8 cellular contexts compared by ENCODE assay signal in the genomic region with DNA sequence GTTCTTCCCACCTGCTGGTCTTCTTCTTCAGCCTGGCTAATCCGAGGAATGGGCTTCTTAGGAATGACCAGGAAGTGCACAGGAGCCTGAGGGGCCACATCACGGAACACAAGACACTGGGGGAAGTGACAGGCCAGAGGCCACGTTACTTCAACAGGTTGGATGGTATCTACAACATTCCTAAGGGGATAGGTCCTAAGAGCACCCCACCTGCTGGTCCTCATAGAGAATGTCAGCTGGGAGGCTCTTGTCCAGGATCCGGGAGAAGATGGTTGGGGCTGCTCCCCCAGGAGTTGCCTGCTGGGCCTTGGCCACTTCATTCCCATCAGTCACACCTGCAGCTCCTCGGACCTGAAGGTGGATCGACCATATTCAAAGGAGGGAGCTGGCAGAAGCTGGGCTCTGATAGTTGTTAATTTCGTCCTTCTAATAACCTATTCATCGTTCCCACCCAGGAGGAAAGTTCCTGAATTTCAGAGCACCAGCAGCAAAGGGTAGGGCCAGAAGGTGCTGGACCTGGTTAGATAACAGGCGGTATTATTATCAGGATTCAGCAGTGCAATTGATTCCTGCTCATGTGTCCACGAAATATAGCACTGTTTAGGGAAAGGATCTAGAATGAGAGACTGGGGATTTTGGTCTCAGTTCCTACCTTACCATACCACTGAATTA. TPM values are rescaled to one million over a fixed set of nuclear protein-coding genes. Genes with fewer than 3 reads are reported as not detected.
DNase-seq lines count a peak whose midpoint lies in the region; ATAC-seq and TF ChIP-seq lines count a peak whose summit lies in the region.

No MANE protein-coding gene starts in this region.

- peak overlapping the region; percentile 89 for H3K4me2 ChIP-seq in HCT116 (ENCODE audit: low read length)

- no peak overlapping the region for H2AFZ ChIP-seq in HCT116 (ENCODE audit: low read depth, low read length, poor library complexity, severe bottlenecking)

- RAD21 ChIA-PET in HCT116 (lab: Charles Lee; ENCODE audit: low non-redundant PET in 1 of 2, low total read pairs in 2 of 2, uncharacterized antibody in 2 of 2, unreplicated experiment in 2 of 2) = no interaction called here

- TF ChIP-seq CTCF in BJ (IDR thresholded peaks at IDR 0.05; ENCODE audit: insufficient read depth, low read depth, low read length) (peak; percentile 37), HCT116 (IDR thresholded peaks at IDR 0.05 in 2 of 3, conservative IDR thresholded peaks at IDR 0.05 in 1 of 3; ENCODE audit: borderline replicate concordance in 1 of 3, insufficient read depth in 1 of 3, low read depth in 2 of 3, low read length in 2 of 3) (peak; percentile 40 to 70 (median 59); a peak in 5 of 6 replicates), thyroid gland (IDR thresholded peaks at IDR 0.05) (no peak)

- H3K9me3 ChIP-seq in HCT116 (ENCODE audit: control insufficient read depth in 1 of 2, insufficient read depth in 1 of 2, low read depth in 1 of 2, low read length in 2 of 2) (no peaks in the 10 kb centered on the region), thyroid gland (no peaks in the 10 kb centered on the region)

- H3K27ac Mint-ChIP-seq in activated T-helper 17 cell treated with anti-CD3 and anti-CD28 coated beads, Interleukin-2, amount 50 U/mL, for 72 hours = peak overlapping the region; percentile 88

- TSS peak; percentile 80 for BruUV-seq in HCT116 (replicated peaks; lab: Mats Ljungman, UMichigan)

- H3K27me3 ChIP-seq in BJ (ENCODE audit: control insufficient read depth, insufficient read depth, low read length) (peaks cover 2% of the 10 kb centered on the region; the same call in 1 of the 2 replicates), HCT116 (ENCODE audit: insufficient read depth, low read length) (no peaks in the 10 kb centered on the region), thyroid gland (no peaks in the 10 kb centered on the region)

- 78 to 85% methylated on average over 6 to 10 of the region's 10 CpGs for WGBS in thyroid gland, 2 donors

- no peaks in the 10 kb centered on the region for H3K79me2 ChIP-seq in HCT116 (ENCODE audit: insufficient read depth, low read length)

- POLR2A ChIA-PET in BJ (lab: Charles Lee) = interaction anchor here (1.0 kb wide), 1 partner anchor 69 kb away, joined by 3 read pairs; no protein-coding TSS in a partner anchor
- POLR2A ChIA-PET in HCT116 (lab: Charles Lee) = interaction anchor here (1.2 to 1.7 kb wide), 3 partner anchors 13 to 69 kb away, joined by 3 to 4 read pairs (median 3); no protein-coding TSS in a partner anchor

- peak overlapping the region; percentile 97; the same call in 1 of the 2 replicates for H3K27ac ChIP-seq in HCT116 (ENCODE audit: low read depth, low read length)
- peak overlapping the region; percentile 95 to 99 (median 97) for H3K27ac ChIP-seq in thyroid gland

- no peak for TF ChIP-seq POLR2A in HCT116 (IDR thresholded peaks at IDR 0.05; ENCODE audit: borderline replicate concordance, extremely low read depth, insufficient read depth, insufficient read length)
- TF ChIP-seq POLR2A in thyroid gland (IDR thresholded peaks at IDR 0.05) = no peak

- H3K36me3 Mint-ChIP-seq in activated T-helper 17 cell treated with anti-CD3 and anti-CD28 coated beads, Interleukin-2, amount 50 U/mL, for 72 hours (ENCODE audit: low read depth) = peaks cover 5% of the 10 kb centered on the region

- H3K27me3 Mint-ChIP-seq in activated T-helper 17 cell treated with anti-CD3 and anti-CD28 coated beads, Interleukin-2, amount 50 U/mL, for 72 hours = no peaks in the 10 kb centered on the region

- H3K4me3 Mint-ChIP-seq in activated T-helper 17 cell treated with anti-CD3 and anti-CD28 coated beads, Interleukin-2, amount 50 U/mL, for 72 hours = peak overlapping the region; percentile 81

- H3K4me1 ChIP-seq in HCT116 (ENCODE audit: control insufficient read depth in 1 of 2, insufficient read depth in 2 of 2, low read length in 2 of 2) (peaks cover 7 to 17% of the 10 kb centered on the region in 2 experiments; a peak in 3 of 4 replicates), thyroid gland (peaks cover 22 to 32% of the 10 kb centered on the region in 2 donors)

- H3K9me3 Mint-ChIP-seq in activated T-helper 17 cell treated with anti-CD3 and anti-CD28 coated beads, Interleukin-2, amount 50 U/mL, for 72 hours = no peaks in the 10 kb centered on the region

- no peak; the same call in 1 of the 2 replicates for ATAC-seq in HCT116
- no peak for ATAC-seq in activated T-helper 17 cell treated with anti-CD3 and anti-CD28 coated beads, Interleukin-2, amount 50 U/mL, for 72 hours (replicated peaks)

- DNase-seq in BJ (ENCODE audit: low read depth) = no peak
- DNase-seq in HCT116 (ENCODE audit: low read depth, low spot score) = peak; percentile 42
- peak; percentile 70 for DNase-seq in islet precursor cell
- DNase-seq in thyroid gland = no peak
- no peak for DNase-seq in OCI-M2 (lab: John Stamatoyannopoulos, UW; ENCODE audit: unreplicated experiment)
- no peak for DNase-seq in activated CD4-positive, alpha-beta T cell treated with anti-CD3 and anti-CD28 coated beads, Interleukin-2, amount 50 U/mL, for 1 hour
- no peak for DNase-seq in SHP77 treated with DMSO at 0.1 percent for 48 hours (lab: John Stamatoyannopoulos, UW)

- CTCF ChIA-PET in BJ (lab: Yijun Ruan, JAX) (interaction anchor here (0.6 to 5.0 kb wide), 13 partner anchors 14 to 170 kb away, joined by 3 to 46 read pairs (median 5); a partner anchor contains a TSS), HCT116 (lab: Charles Lee) (interaction anchor here (1.0 to 2.1 kb wide), 6 partner anchors 12 to 152 kb away, joined by 3 to 13 read pairs (median 6); no protein-coding TSS in a partner anchor)

- H4K20me1 ChIP-seq in HCT116 (ENCODE audit: insufficient read depth) = no peaks in the 10 kb centered on the region

- peaks cover 19% of the 10 kb centered on the region for H3K4me1 Mint-ChIP-seq in activated T-helper 17 cell treated with anti-CD3 and anti-CD28 coated beads, Interleukin-2, amount 50 U/mL, for 72 hours

- H3K4me3 ChIP-seq in BJ (ENCODE audit: low read depth, low read length) (no peak overlapping the region), HCT116 (replicated peaks in 1 of 2; ENCODE audit: low read depth in 1 of 2, low read length in 2 of 2) (peak overlapping the region; percentile 86 to 88), thyroid gland (replicated peaks in 1 of 3) (no peak overlapping the region)

- intact Hi-C loops in HCT116 (cut with micrococcal nuclease) (loop anchor here (2.0 kb wide), 1 partner anchor 63 kb away; no protein-coding TSS in a partner anchor), thyroid gland (cut with DNase I) (no loop called here)

- TF ChIP-seq RAD21 in HCT116 (IDR thresholded peaks at IDR 0.05; ENCODE audit: low read depth) = peak; percentile 43

- H3K36me3 ChIP-seq in BJ (ENCODE audit: control insufficient read depth, insufficient read depth, low read length) (peaks cover 2% of the 10 kb centered on the region), HCT116 (ENCODE audit: control insufficient read depth in 1 of 2, insufficient read depth in 2 of 2, low read length in 2 of 2) (peaks cover 0 to 2% of the 10 kb centered on the region in 2 experiments; a peak in 1 of 4 replicates), thyroid gland (peaks cover 0 to 4% of the 10 kb centered on the region in 2 donors)

- H3K9ac ChIP-seq in HCT116 (ENCODE audit: low read length) = peak overlapping the region; percentile 95

- H3K9me2 ChIP-seq in HCT116 (ENCODE audit: insufficient read depth) = no peaks in the 10 kb centered on the region

TF ChIP-seq in HCT116, 20 proteins besides CTCF, POLR2A, EP300 and RAD21:
- TF ChIP-seq CBX3 (IDR thresholded peaks at IDR 0.05; ENCODE audit: low read depth) (no peak), ELF1 (IDR thresholded peaks at IDR 0.05; ENCODE audit: borderline replicate concordance, low read depth) (no peak)

RNA-seq across cellular contexts. Expression of a gene that starts 1.3 kb away (rescaled TPM):
- polyA plus RNA-seq in BJ (2011; rRNA removed) = 20.9 and 30.0 TPM in 2 replicates
- polyA minus RNA-seq in BJ (2011; rRNA and poly(A)+ RNA removed) = 3.6 and 3.9 TPM in 2 replicates
- 49.0 TPM for total RNA-seq in HCT116 (2021; ENCODE audit: unreplicated experiment)
- polyA plus RNA-seq in HCT116 (2012) = 60.9 and 73.0 TPM in 2 replicates
- 10 to 100 TPM; 27.7 to 38.0 TPM for total RNA-seq in activated T-helper 17 cell treated with anti-CD3 and anti-CD28 coated beads, Interleukin-2, amount 50 U/mL, for 72 hours
- total RNA-seq in thyroid gland = 10 to 100 TPM; 11.4 to 58.2 (median 50.6) TPM

RNA-seq across cellular contexts. Expression of a gene that starts 1.5 kb away (rescaled TPM):
- polyA plus RNA-seq in BJ (2011; rRNA removed) = 0.50 and 0.85 TPM in 2 replicates
- polyA minus RNA-seq in BJ (2011; rRNA and poly(A)+ RNA removed) = 0.31 and 0.62 TPM in 2 replicates
- total RNA-seq in HCT116 (2021; ENCODE audit: unreplicated experiment) = 0.39 TPM
- polyA plus RNA-seq in HCT116 (2012) = 0.10 and 0.29 TPM in 2 replicates
- under 1 TPM; 0.43 to 0.58 TPM for total RNA-seq in activated T-helper 17 cell treated with anti-CD3 and anti-CD28 coated beads, Interleukin-2, amount 50 U/mL, for 72 hours
- total RNA-seq in thyroid gland = 1 to 10 TPM; 4.7 to 7.1 (median 5.7) TPM

RNA-seq across cellular contexts. Expression of a gene that starts 15.0 kb away (rescaled TPM):
- polyA plus RNA-seq in BJ (2011; rRNA removed) = not detected in 2 replicates
- polyA minus RNA-seq in BJ (2011; rRNA and poly(A)+ RNA removed) = not detected in 2 replicates
- total RNA-seq in HCT116 (2021; ENCODE audit: unreplicated experiment) (not detected), thyroid gland (not detected)
- polyA plus RNA-seq in HCT116 (2012) = not detected in 2 replicates
- not detected for total RNA-seq in activated T-helper 17 cell treated with anti-CD3 and anti-CD28 coated beads, Interleukin-2, amount 50 U/mL, for 72 hours

RNA-seq across cellular contexts. Expression of a gene that starts 15.5 kb away (rescaled TPM):
- 3.4 and 5.6 TPM in 2 replicates for polyA plus RNA-seq in BJ (2011; rRNA removed)
- 3.4 and 3.6 TPM in 2 replicates for polyA minus RNA-seq in BJ (2011; rRNA and poly(A)+ RNA removed)
- total RNA-seq in HCT116 (2021; ENCODE audit: unreplicated experiment) (7.2 TPM), thyroid gland (10 to 100 TPM in 3 of 4 donors, 1 to 10 TPM in 1; 8.5 to 17.4 (median 15.8) TPM)
- polyA plus RNA-seq in HCT116 (2012) = 7.1 and 7.2 TPM in 2 replicates
- total RNA-seq in activated T-helper 17 cell treated with anti-CD3 and anti-CD28 coated beads, Interleukin-2, amount 50 U/mL, for 72 hours = 1 to 10 TPM; 2.4 to 6.8 TPM

RNA-seq across cellular contexts. Expression of a gene that starts 22.2 kb away (rescaled TPM):
- polyA plus RNA-seq in BJ (2011; rRNA removed) = 30.1 and 33.4 TPM in 2 replicates
- 31.7 and 38.1 TPM in 2 replicates for polyA minus RNA-seq in BJ (2011; rRNA and poly(A)+ RNA removed)
- total RNA-seq in HCT116 (2021; ENCODE audit: unreplicated experiment) (18.8 TPM), thyroid gland (1 to 10 TPM; 5.1 to 9.3 (median 8.1) TPM)
- polyA plus RNA-seq in HCT116 (2012) = 20.0 and 21.6 TPM in 2 replicates
- total RNA-seq in activated T-helper 17 cell treated with anti-CD3 and anti-CD28 coated beads, Interleukin-2, amount 50 U/mL, for 72 hours = 10 to 100 TPM; 11.1 to 11.6 TPM

Comparison
In these comparisons a context has a peak if more than half of its experiments do, and no peak if none do; other contexts are left out.
1. DNase-seq: peak in HCT116 (single experiment) and islet precursor cell (single experiment); none in BJ (single experiment), thyroid gland (0 of 2), OCI-M2 (single experiment), activated CD4-positive, alpha-beta T cell treated with anti-CD3 and anti-CD28 coated beads, Interleukin-2, amount 50 U/mL, for 1 hour (single experiment) and SHP77 treated with DMSO at 0.1 percent for 48 hours (single experiment).
2. H3K4me3 ChIP-seq: peak in HCT116 (2 of 2); none in BJ (single experiment) and thyroid gland (0 of 3).
3. CTCF ChIP-seq: peak in BJ (single experiment) and HCT116 (3 of 3); none in thyroid gland (0 of 6).